Comparison of ENCODE assay signal across 1 cellular context in genomic region chr2:200525882-200526651, GRCh38.
TF ChIP-seq lines count a peak whose summit lies in the region.

Gene SGO2 (plus strand): TSS chr2:200526207. CDS start chr2:200532976, 6,769 bp downstream.

TF ChIP-seq in H1, 55 proteins besides CTCF, POLR2A, EP300 and RAD21:
- no peak for TF ChIP-seq RFX5 (IDR thresholded peaks at IDR 0.05; ENCODE audit: borderline replicate concordance, low read depth, low read length)
- no peak for TF ChIP-seq GABPA (IDR thresholded peaks at IDR 0.05; ENCODE audit: borderline replicate concordance, insufficient read depth, low read length)
- no peak for TF ChIP-seq HDAC6 (IDR thresholded peaks at IDR 0.05; ENCODE audit: low read depth, low read length)
- no peak for TF ChIP-seq MAFK (IDR thresholded peaks at IDR 0.05; ENCODE audit: low read depth, low read length)
- peak; percentile 80; the same call in 1 of the 2 replicates for TF ChIP-seq RBBP5 (IDR thresholded peaks at IDR 0.05; ENCODE audit: borderline replicate concordance, low read depth, low read length)
- TF ChIP-seq TAF1 (IDR thresholded peaks at IDR 0.05; ENCODE audit: low read depth, low read length): peak; percentile 62; the same call in 1 of the 2 replicates
- TF ChIP-seq RNF2 (IDR thresholded peaks at IDR 0.05; ENCODE audit: borderline replicate concordance, low read depth, low read length, missing control alignments, poor library complexity, severe bottlenecking): no peak
- no peak for TF ChIP-seq BCL11A (IDR thresholded peaks at IDR 0.05; ENCODE audit: low read depth in 2 of 2, low read length in 2 of 2)
- no peak for TF ChIP-seq ATF3 (IDR thresholded peaks at IDR 0.05; ENCODE audit: insufficient read depth, low read depth, low read length)
- no peak for TF ChIP-seq CBX5 (IDR thresholded peaks at IDR 0.05; ENCODE audit: low read depth, low read length)
- peak; percentile 97 for TF ChIP-seq SAP30 (IDR thresholded peaks at IDR 0.05; ENCODE audit: insufficient read depth, insufficient replicate concordance, low read length)
- peak in 1 of 2 experiments; percentile 98; a peak in 1 of 4 replicates for TF ChIP-seq HDAC2 (IDR thresholded peaks at IDR 0.05; ENCODE audit: borderline replicate concordance in 1 of 2, low read depth in 2 of 2, low read length in 2 of 2)
- TF ChIP-seq KDM4A (IDR thresholded peaks at IDR 0.05; ENCODE audit: low read depth, low read length, severe bottlenecking): peak; percentile 77
- no peak for TF ChIP-seq POU5F1 (IDR thresholded peaks at IDR 0.05; ENCODE audit: low read depth, low read length)
- no peak for TF ChIP-seq EZH2 (IDR thresholded peaks at IDR 0.05; ENCODE audit: low read depth, low read length, severe bottlenecking)
- no peak for TF ChIP-seq GTF2F1 (IDR thresholded peaks at IDR 0.05; ENCODE audit: borderline replicate concordance, low read depth, low read length)
- peak; percentile 64; the same call in 1 of the 2 replicates for TF ChIP-seq TBP (IDR thresholded peaks at IDR 0.05; ENCODE audit: low read depth, low read length)
- peak; percentile 83 to 96; a peak in 3 of 4 replicates for TF ChIP-seq SIN3A (conservative IDR thresholded peaks at IDR 0.05 in 1 of 2, IDR thresholded peaks at IDR 0.05 in 1 of 2; ENCODE audit: low read depth in 1 of 2, low read length in 2 of 2)
- peak; percentile 57; the same call in 1 of the 2 replicates for TF ChIP-seq MAX (IDR thresholded peaks at IDR 0.05)
- TF ChIP-seq E2F6 (IDR thresholded peaks at IDR 0.05): peak; percentile 43
- TF ChIP-seq CHD1 (IDR thresholded peaks at IDR 0.05; ENCODE audit: low read depth, low read length): 0 out of 2 replicates have a peak, but pooled peaks have one; percentile 40
- TF ChIP-seq TAF7 (optimal IDR thresholded peaks at IDR 0.05; ENCODE audit: borderline replicate concordance, low read depth, low read length): peak; percentile 43
- 0 out of 2 replicates have a peak, but pooled peaks have one; percentile 35 for TF ChIP-seq SP4 (IDR thresholded peaks at IDR 0.05; ENCODE audit: low read length)
- TF ChIP-seq TEAD4 (IDR thresholded peaks at IDR 0.05; ENCODE audit: low read depth, low read length): no peak
- no peak for TF ChIP-seq KDM1A (IDR thresholded peaks at IDR 0.05; ENCODE audit: borderline replicate concordance, low read length)
- TF ChIP-seq PHF8 (conservative IDR thresholded peaks at IDR 0.05; ENCODE audit: low read depth, low read length): peak; percentile 56
- no peak for TF ChIP-seq SIRT6 (IDR thresholded peaks at IDR 0.05; ENCODE audit: low read length)
- TF ChIP-seq TCF12 (IDR thresholded peaks at IDR 0.05; ENCODE audit: low read depth, low read length): no peak
- TF ChIP-seq SUZ12 (IDR thresholded peaks at IDR 0.05; ENCODE audit: low read length): no peak
- TF ChIP-seq POLR2AphosphoS5 (IDR thresholded peaks at IDR 0.05; ENCODE audit: low read depth, low read length): no peak; the same call in 1 of the 2 replicates
- peak; percentile 89 for TF ChIP-seq ASH2L (IDR thresholded peaks at IDR 0.05; ENCODE audit: low read length)
- no peak for TF ChIP-seq SRF (IDR thresholded peaks at IDR 0.05; ENCODE audit: low read depth, low read length)
- 0 out of 2 replicates have a peak, but pooled peaks have one; percentile 54 for TF ChIP-seq CEBPB (IDR thresholded peaks at IDR 0.05; ENCODE audit: low read depth, low read length)
- TF ChIP-seq EGR1 (IDR thresholded peaks at IDR 0.05; ENCODE audit: borderline replicate concordance, low read depth, low read length): peak; percentile 85
